8 cellular contexts compared by ENCODE assay signal in the genomic region with DNA sequence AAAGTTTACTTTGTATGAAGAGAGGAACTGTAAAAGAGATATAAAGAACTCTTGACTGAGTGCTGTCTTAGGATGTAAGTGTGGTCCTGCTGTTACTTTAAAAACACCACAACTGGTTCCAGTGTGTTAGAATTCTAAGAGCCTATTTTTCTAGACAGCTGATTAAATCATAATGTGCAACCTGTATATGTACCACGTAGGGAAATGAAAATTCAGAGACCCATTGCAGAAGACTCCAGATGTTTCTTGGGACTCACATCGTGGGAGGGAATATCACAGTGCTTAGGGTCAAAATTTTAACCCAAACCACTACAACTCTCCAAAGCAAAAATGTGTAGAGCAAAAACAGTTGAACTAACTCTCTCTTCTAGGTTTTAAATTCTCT.
DNase-seq lines count a peak whose midpoint lies in the region; ATAC-seq and TF ChIP-seq lines count a peak whose summit lies in the region.

No MANE protein-coding gene starts in this region.

- H3K4me1 ChIP-seq in Peyer's patch (no peaks in the 10 kb centered on the region), heart left ventricle (peaks cover 0 to 25% (median 17%) of the 10 kb centered on the region in 12 donors), thoracic aorta (ENCODE audit: control insufficient read depth in 1 of 2, low read depth in 2 of 2) (peaks cover 11 to 26% of the 10 kb centered on the region in 2 donors)

- TF ChIP-seq CTCF in Peyer's patch (IDR thresholded peaks at IDR 0.05), result no peak
- no peak for TF ChIP-seq CTCF in heart left ventricle (IDR thresholded peaks at IDR 0.05)
- TF ChIP-seq CTCF in thoracic aorta (IDR thresholded peaks at IDR 0.05), result no peak

- H3K4me1 Mint-ChIP-seq in T-helper 2 cell treated with Interferon-gamma antibody and Interleukin-4, amounts not matched to agents 5 μg/mL and 100 μg/mL, for 36 hours (ENCODE audit: low read depth), result peaks cover 16% of the 10 kb centered on the region

- 2 to 22% (median 6%) methylated on average over 2 of the region's 2 CpGs for WGBS in heart left ventricle, 4 donors

- H3K9me3 ChIP-seq in Peyer's patch (no peaks in the 10 kb centered on the region), heart left ventricle (no peaks in the 10 kb centered on the region), thoracic aorta (no peaks in the 10 kb centered on the region)

- TF ChIP-seq POLR2A in Peyer's patch (IDR thresholded peaks at IDR 0.05), result no peak
- TF ChIP-seq POLR2A in heart left ventricle (IDR thresholded peaks at IDR 0.05), result no peak

- DNase-seq in T-helper 2 cell treated with Interferon-gamma antibody and Interleukin-4, amounts not matched to agents 5 μg/mL and 100 μg/mL, for 36 hours (ENCODE audit: low spot score), result no peak
- DNase-seq in T-helper 2 cell (no peak), Peyer's patch (no peak), heart left ventricle (no peak), thoracic aorta (ENCODE audit: low spot score) (no peak), NCI-H1092 (lab: John Stamatoyannopoulos, UW) (no peak), middle frontal gyrus (ENCODE audit: extremely low spot score, low spot score) (no peak)

- no peaks in the 10 kb centered on the region for H3K36me3 Mint-ChIP-seq in T-helper 2 cell treated with Interferon-gamma antibody and Interleukin-4, amounts not matched to agents 5 μg/mL and 100 μg/mL, for 36 hours (ENCODE audit: low read depth)

- no peaks in the 10 kb centered on the region for H3K27me3 ChIP-seq in Peyer's patch
- no peaks in the 10 kb centered on the region for H3K27me3 ChIP-seq in heart left ventricle
- no peaks in the 10 kb centered on the region for H3K27me3 ChIP-seq in thoracic aorta (replicated peaks; ENCODE audit: insufficient read depth)

- intact Hi-C loops in heart left ventricle (cut with DNase I), result loop anchor here in 2 of 10 donors (10.0 kb wide), 1 partner anchor 172 kb away; a partner anchor contains a TSS

- H3K36me3 ChIP-seq in Peyer's patch (no peaks in the 10 kb centered on the region), heart left ventricle (no peaks in the 10 kb centered on the region), thoracic aorta (no peaks in the 10 kb centered on the region)

- H3K27ac ChIP-seq in Peyer's patch (peak overlapping the region in 3 of 4 donors; percentile 38 to 51 (median 44)), heart left ventricle (peak overlapping the region; percentile 11 to 81 (median 60)), thoracic aorta (peak overlapping the region; percentile 63 to 68)

- H3K4me3 Mint-ChIP-seq in T-helper 2 cell treated with Interferon-gamma antibody and Interleukin-4, amounts not matched to agents 5 μg/mL and 100 μg/mL, for 36 hours, result peak overlapping the region; percentile 6

- no peak overlapping the region for H3K4me3 ChIP-seq in Peyer's patch
- H3K4me3 ChIP-seq in heart left ventricle, result peak overlapping the region in 4 of 12 donors; percentile 3 to 18 (median 12)
- peak overlapping the region; percentile 46 for H3K4me3 ChIP-seq in thoracic aorta

- no peaks in the 10 kb centered on the region for H3K9me3 Mint-ChIP-seq in T-helper 2 cell treated with Interferon-gamma antibody and Interleukin-4, amounts not matched to agents 5 μg/mL and 100 μg/mL, for 36 hours

- no peak overlapping the region for H3K27ac Mint-ChIP-seq in T-helper 2 cell treated with Interferon-gamma antibody and Interleukin-4, amounts not matched to agents 5 μg/mL and 100 μg/mL, for 36 hours

- peaks cover 2% of the 10 kb centered on the region for H3K27me3 Mint-ChIP-seq in T-helper 2 cell treated with Interferon-gamma antibody and Interleukin-4, amounts not matched to agents 5 μg/mL and 100 μg/mL, for 36 hours (ENCODE audit: low read depth)

- ATAC-seq in heart left ventricle, result peak in 3 of 4 donors; percentile 27 to 67 (median 47)
- ATAC-seq in thoracic aorta (ENCODE audit: insufficient number of reproducible peaks, low FRiP score, low read depth), result no peak
- no peak for ATAC-seq in GM18511 (IDR thresholded peaks at IDR 0.05; ENCODE audit: unreplicated experiment)

Comparison
In these comparisons a context has a peak if more than half of its experiments do, and no peak if none do; other contexts are left out.
1. ATAC-seq: peak in heart left ventricle (3 of 4); none in thoracic aorta (single experiment) and GM18511 (single experiment).
2. Peak in every context shown above with its lines, with median percentiles within 50 percentile points of each other: H3K27ac ChIP-seq.